In the genomic region with DNA sequence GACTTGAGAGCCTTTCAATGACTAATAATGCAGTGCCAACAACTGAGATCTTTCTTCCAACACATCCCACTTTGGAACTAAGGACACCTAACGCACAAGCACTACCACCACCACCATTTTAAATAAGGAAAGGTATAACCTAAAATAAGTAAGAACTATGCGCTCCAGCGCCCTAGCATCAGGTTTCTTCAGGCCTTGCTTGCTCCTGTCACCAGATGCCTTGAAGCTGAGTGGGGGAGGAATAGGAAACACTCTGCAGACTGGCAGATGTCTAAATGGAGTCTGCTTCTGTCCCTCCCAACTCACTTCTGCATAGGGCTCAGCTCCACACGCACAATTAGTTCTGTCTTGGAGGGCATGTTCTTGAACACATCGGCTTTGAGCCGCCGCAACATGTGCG, we compare ENCODE assay signal across 29 cellular contexts. TPM values are rescaled to one million over a fixed set of nuclear protein-coding genes. Genes with fewer than 3 reads are reported as not detected.
DNase-seq lines count a peak whose midpoint lies in the region; ATAC-seq and TF ChIP-seq lines count a peak whose summit lies in the region.
"Had no signal": no experiment of that assay in that cellular context is flagged by ENCODE, and none has a peak within 500 bp of the region (broad histone marks: within the 10 kb centered on the region; RNA-seq: fewer than 3 reads in every experiment).

No MANE protein-coding gene starts in this region.

- H3K9me3 Mint-ChIP-seq in activated CD8-positive, alpha-beta T cell treated with anti-CD3 and anti-CD28 coated beads, Interleukin-2, amount 10 ng/mL, durations not matched to agents 7 days and 5 days (ENCODE audit: insufficient read depth) = no peaks in the 10 kb centered on the region
- no peaks in the 10 kb centered on the region for H3K9me3 Mint-ChIP-seq in activated CD8-positive, alpha-beta T cell treated with anti-CD3 and anti-CD28 coated beads for 36 hours
- H3K9me3 Mint-ChIP-seq in CD4-positive, CD25-positive, alpha-beta regulatory T cell = no peaks in the 10 kb centered on the region
- H3K9me3 Mint-ChIP-seq: IgD-negative memory B cell, immature natural killer cell had no signal

- H3K4me1 ChIP-seq in CD4-positive, CD25-positive, alpha-beta regulatory T cell (ENCODE audit: control insufficient read depth, insufficient read depth, low read length, poor library complexity, severe bottlenecking) = no peaks in the 10 kb centered on the region
- H3K4me1 ChIP-seq: A549, adrenal gland, body of pancreas, psoas muscle, SJSA1, vagina had no signal

- intact Hi-C loops in activated CD8-positive, alpha-beta T cell treated with anti-CD3 and anti-CD28 coated beads for 36 hours (cut with micrococcal nuclease) = no loop called here

- H3K27me3 ChIP-seq in CD4-positive, CD25-positive, alpha-beta regulatory T cell (ENCODE audit: control insufficient read depth, insufficient read depth, low read length) = no peaks in the 10 kb centered on the region
- H3K27me3 ChIP-seq: adrenal gland, body of pancreas, SJSA1, vagina had no signal

- no peaks in the 10 kb centered on the region for H3K4me1 Mint-ChIP-seq in activated CD8-positive, alpha-beta T cell treated with anti-CD3 and anti-CD28 coated beads, Interleukin-2, amount 10 ng/mL, durations not matched to agents 7 days and 5 days (ENCODE audit: low read depth)
- H3K4me1 Mint-ChIP-seq in activated CD8-positive, alpha-beta T cell treated with anti-CD3 and anti-CD28 coated beads for 36 hours (ENCODE audit: low read depth) = peaks cover 10% of the 10 kb centered on the region
- peaks cover 0 to 17% (median 7%) of the 10 kb centered on the region in 4 donors for H3K4me1 Mint-ChIP-seq in CD4-positive, CD25-positive, alpha-beta regulatory T cell

- peak overlapping the region; percentile 44 for H3K27ac Mint-ChIP-seq in activated CD8-positive, alpha-beta T cell treated with anti-CD3 and anti-CD28 coated beads, Interleukin-2, amount 10 ng/mL, durations not matched to agents 7 days and 5 days
- H3K27ac Mint-ChIP-seq in activated CD8-positive, alpha-beta T cell treated with anti-CD3 and anti-CD28 coated beads for 36 hours = no peak overlapping the region
- peak overlapping the region in 2 of 3 donors; percentile 68 to 91 for H3K27ac Mint-ChIP-seq in CD4-positive, CD25-positive, alpha-beta regulatory T cell

- H3K36me3 Mint-ChIP-seq in activated CD8-positive, alpha-beta T cell treated with anti-CD3 and anti-CD28 coated beads, Interleukin-2, amount 10 ng/mL, durations not matched to agents 7 days and 5 days (ENCODE audit: low read depth) = peaks cover 69% of the 10 kb centered on the region
- H3K36me3 Mint-ChIP-seq in activated CD8-positive, alpha-beta T cell treated with anti-CD3 and anti-CD28 coated beads for 36 hours (ENCODE audit: low read depth) = peaks cover 70% of the 10 kb centered on the region
- peaks cover 65% of the 10 kb centered on the region for H3K36me3 Mint-ChIP-seq in CD4-positive, CD25-positive, alpha-beta regulatory T cell

- ATAC-seq in activated CD8-positive, alpha-beta T cell treated with anti-CD3 and anti-CD28 coated beads, Interleukin-2, amount 10 ng/mL, durations not matched to agents 7 days and 5 days = no peak
- no peak for ATAC-seq in activated CD8-positive, alpha-beta T cell treated with anti-CD3 and anti-CD28 coated beads for 36 hours
- ATAC-seq in CD4-positive, CD25-positive, alpha-beta regulatory T cell (ENCODE audit: low read depth in 2 of 2) = no peak
- no peak for ATAC-seq in GM18858 (IDR thresholded peaks at IDR 0.05; ENCODE audit: unreplicated experiment)
- ATAC-seq: A549, body of pancreas, left colon, psoas muscle had no signal

- no peaks in the 10 kb centered on the region for H3K9me3 ChIP-seq in CD4-positive, CD25-positive, alpha-beta regulatory T cell (ENCODE audit: control insufficient read depth in 2 of 2, low read length in 2 of 2)
- H3K9me3 ChIP-seq: A549, adrenal gland, body of pancreas, psoas muscle, SJSA1, vagina had no signal

- H3K27me3 Mint-ChIP-seq in activated CD8-positive, alpha-beta T cell treated with anti-CD3 and anti-CD28 coated beads, Interleukin-2, amount 10 ng/mL, durations not matched to agents 7 days and 5 days (ENCODE audit: low read depth) = no peaks in the 10 kb centered on the region
- no peaks in the 10 kb centered on the region for H3K27me3 Mint-ChIP-seq in activated CD8-positive, alpha-beta T cell treated with anti-CD3 and anti-CD28 coated beads for 36 hours
- H3K27me3 Mint-ChIP-seq in CD4-positive, CD25-positive, alpha-beta regulatory T cell = no peaks in the 10 kb centered on the region
- H3K27me3 Mint-ChIP-seq: IgD-negative memory B cell had no signal

- H3K36me3 ChIP-seq in CD4-positive, CD25-positive, alpha-beta regulatory T cell (ENCODE audit: control insufficient read depth, insufficient read depth, low read length) = peaks cover 87% of the 10 kb centered on the region

- TF ChIP-seq CTCF in activated CD8-positive, alpha-beta T cell treated with anti-CD3 and anti-CD28 coated beads for 36 hours (IDR thresholded peaks at IDR 0.05) = no peak

- CTCF ChIA-PET in activated CD8-positive, alpha-beta T cell treated with anti-CD3 and anti-CD28 coated beads, Interleukin-2, amount 10 ng/mL, durations not matched to agents 7 days and 5 days (lab: Charles Lee) = no interaction called here
- CTCF ChIA-PET in activated CD8-positive, alpha-beta T cell treated with anti-CD3 and anti-CD28 coated beads for 36 hours (lab: Charles Lee) = interaction anchor here (1.0 kb wide), 2 partner anchors 12 to 89 kb away, joined by 3 read pairs; no protein-coding TSS in a partner anchor

- POLR2A ChIA-PET in activated CD8-positive, alpha-beta T cell treated with anti-CD3 and anti-CD28 coated beads, Interleukin-2, amount 10 ng/mL, durations not matched to agents 7 days and 5 days (lab: Charles Lee) = no interaction called here
- POLR2A ChIA-PET in activated CD8-positive, alpha-beta T cell treated with anti-CD3 and anti-CD28 coated beads for 36 hours (lab: Charles Lee) = interaction anchor here (1.1 to 3.4 kb wide), 2 partner anchors 12 to 20 kb away, joined by 4 to 13 read pairs; no protein-coding TSS in a partner anchor

- no peak overlapping the region for H3K4me3 Mint-ChIP-seq in activated CD8-positive, alpha-beta T cell treated with anti-CD3 and anti-CD28 coated beads, Interleukin-2, amount 10 ng/mL, durations not matched to agents 7 days and 5 days
- no peak overlapping the region for H3K4me3 Mint-ChIP-seq in activated CD8-positive, alpha-beta T cell treated with anti-CD3 and anti-CD28 coated beads for 36 hours
- H3K4me3 Mint-ChIP-seq in CD4-positive, CD25-positive, alpha-beta regulatory T cell = no peak overlapping the region
- H3K4me3 Mint-ChIP-seq: IgD-negative memory B cell, immature natural killer cell had no signal

- no peak overlapping the region for H3K27ac ChIP-seq in CD4-positive, CD25-positive, alpha-beta regulatory T cell (ENCODE audit: insufficient read depth, low read length, poor library complexity, severe bottlenecking)
- H3K27ac ChIP-seq: A549, adrenal gland, body of pancreas, psoas muscle, SJSA1, vagina had no signal

- no peak for DNase-seq in activated CD8-positive, alpha-beta T cell treated with anti-CD3 and anti-CD28 coated beads, Interleukin-2, amount 10 ng/mL, durations not matched to agents 7 days and 5 days
- no peak for DNase-seq in activated CD8-positive, alpha-beta T cell treated with anti-CD3 and anti-CD28 coated beads for 36 hours
- DNase-seq in CD4-positive, CD25-positive, alpha-beta regulatory T cell = no peak
- DNase-seq in NCI-H2171 treated with DMSO at 0.1 percent for 48 hours (lab: John Stamatoyannopoulos, UW) = peak; percentile 95
- DNase-seq in left kidney (ENCODE audit: low read depth, low spot score) = peak; percentile 45
- DNase-seq in stimulated activated CD4-positive, alpha-beta T cell treated with anti-CD3 and anti-CD28 coated beads, Interleukin-4, amount 100 ng/mL, for 4 hours = no peak
- DNase-seq in RKO (ENCODE audit: low spot score) = no peak
- DNase-seq: activated CD4-positive, CD25-positive, alpha-beta regulatory T cell treated with anti-CD3 and anti-CD28 coated beads, Interleukin-2, amount 50 U/mL, for 72 hours; adrenal gland; body of pancreas; DMS79; GDM1; hypothalamus; immature natural killer cell; left colon; mesenchymal stem cell; NCI-H1105 treated with DMSO at 0.1 percent for 48 hours; NCI-H2029 treated with DMSO at 0.1 percent for 48 hours; NCI-H774; psoas muscle; RPMI8226; stimulated activated CD4-positive, alpha-beta T cell treated with anti-CD3 and anti-CD28 coated beads, Interleukin-15, amount 100 ng/mL, for 24 hours; stimulated activated naive CD4-positive, alpha-beta T cell treated with Interleukin-2 at 50 U/mL for 16 hours had no signal

- H3K4me3 ChIP-seq in CD4-positive, CD25-positive, alpha-beta regulatory T cell (ENCODE audit: low read depth, low read length) = no peak overlapping the region
- H3K4me3 ChIP-seq: A549, adrenal gland, body of pancreas, psoas muscle, SJSA1, vagina had no signal

RNA-seq across cellular contexts. Expression of a gene that starts 15.1 kb away (rescaled TPM):
- total RNA-seq in activated CD8-positive, alpha-beta T cell treated with anti-CD3 and anti-CD28 coated beads, Interleukin-2, amount 10 ng/mL, durations not matched to agents 7 days and 5 days = 100 to 1,000 TPM; 277 to 292 TPM
- 100 to 1,000 TPM; 273 to 277 TPM for total RNA-seq in activated CD8-positive, alpha-beta T cell treated with anti-CD3 and anti-CD28 coated beads for 36 hours
- total RNA-seq in CD4-positive, CD25-positive, alpha-beta regulatory T cell = 474 TPM
- 10 to 100 TPM; 32.2 to 43.4 (median 38.8) TPM for polyA plus RNA-seq in CD4-positive, CD25-positive, alpha-beta regulatory T cell

RNA-seq across cellular contexts. Expression of a gene that starts 24.0 kb away (rescaled TPM):
- total RNA-seq in activated CD8-positive, alpha-beta T cell treated with anti-CD3 and anti-CD28 coated beads, Interleukin-2, amount 10 ng/mL, durations not matched to agents 7 days and 5 days = 10 to 100 TPM; 84.2 to 87.6 TPM
- 10 to 100 TPM; 87.9 to 89.4 TPM for total RNA-seq in activated CD8-positive, alpha-beta T cell treated with anti-CD3 and anti-CD28 coated beads for 36 hours
- 77.5 TPM for total RNA-seq in CD4-positive, CD25-positive, alpha-beta regulatory T cell
- polyA plus RNA-seq in CD4-positive, CD25-positive, alpha-beta regulatory T cell = 10 to 100 TPM; 13.2 to 34.0 (median 22.5) TPM

RNA-seq across cellular contexts. Expression of a gene that starts 36.2 kb away (rescaled TPM):
- 10 to 100 TPM; 24.9 to 25.5 TPM for total RNA-seq in activated CD8-positive, alpha-beta T cell treated with anti-CD3 and anti-CD28 coated beads, Interleukin-2, amount 10 ng/mL, durations not matched to agents 7 days and 5 days
- 1 to 10 TPM; 7.8 to 8.5 TPM for total RNA-seq in activated CD8-positive, alpha-beta T cell treated with anti-CD3 and anti-CD28 coated beads for 36 hours
- total RNA-seq in CD4-positive, CD25-positive, alpha-beta regulatory T cell = 46.6 TPM
- polyA plus RNA-seq in CD4-positive, CD25-positive, alpha-beta regulatory T cell = 10 to 100 TPM in 1 of 4 donors, 1 to 10 TPM in 3; 5.6 to 10.4 (median 8.3) TPM

RNA-seq across cellular contexts. Expression of a gene that starts 43.7 kb away (rescaled TPM):
- 10 to 100 TPM; 16.5 to 16.8 TPM for total RNA-seq in activated CD8-positive, alpha-beta T cell treated with anti-CD3 and anti-CD28 coated beads, Interleukin-2, amount 10 ng/mL, durations not matched to agents 7 days and 5 days
- total RNA-seq in activated CD8-positive, alpha-beta T cell treated with anti-CD3 and anti-CD28 coated beads for 36 hours = 1 to 10 TPM; 6.6 to 8.1 TPM
- 7.0 TPM for total RNA-seq in CD4-positive, CD25-positive, alpha-beta regulatory T cell
- 10 to 100 TPM in 1 of 4 donors, 1 to 10 TPM in 3; 6.6 to 17.3 (median 8.6) TPM for polyA plus RNA-seq in CD4-positive, CD25-positive, alpha-beta regulatory T cell
- total RNA-seq: M059J, SJSA1 had no signal

RNA-seq across cellular contexts. Expression of a gene that starts 55.1 kb away (rescaled TPM):
- 1 to 10 TPM in 1 of 2 experiments, under 1 TPM in 1; 0.76 to 1.7 TPM for total RNA-seq in activated CD8-positive, alpha-beta T cell treated with anti-CD3 and anti-CD28 coated beads, Interleukin-2, amount 10 ng/mL, durations not matched to agents 7 days and 5 days
- total RNA-seq in activated CD8-positive, alpha-beta T cell treated with anti-CD3 and anti-CD28 coated beads for 36 hours = 1 to 10 TPM; 1.3 to 2.0 TPM
- 13.7 TPM for total RNA-seq in CD4-positive, CD25-positive, alpha-beta regulatory T cell
- polyA plus RNA-seq in CD4-positive, CD25-positive, alpha-beta regulatory T cell = under 1 TPM in 1 of 4 donors, not detected in 3; 0.41 TPM
- total RNA-seq: M059J, SJSA1 had no signal

Comparison
In these comparisons a context has a peak if more than half of its experiments do, and no peak if none do; other contexts are left out.
1. DNase-seq: peak in NCI-H2171 treated with DMSO at 0.1 percent for 48 hours (single experiment) and left kidney (single experiment); none in activated CD8-positive, alpha-beta T cell treated with anti-CD3 and anti-CD28 coated beads, Interleukin-2, amount 10 ng/mL, durations not matched to agents 7 days and 5 days (single experiment), activated CD8-positive, alpha-beta T cell treated with anti-CD3 and anti-CD28 coated beads for 36 hours (single experiment), CD4-positive, CD25-positive, alpha-beta regulatory T cell (0 of 3), stimulated activated CD4-positive, alpha-beta T cell treated with anti-CD3 and anti-CD28 coated beads, Interleukin-4, amount 100 ng/mL, for 4 hours (0 of 2) and RKO (single experiment).